Comparison of ENCODE assay signal across 13 cellular contexts in the genomic region with DNA sequence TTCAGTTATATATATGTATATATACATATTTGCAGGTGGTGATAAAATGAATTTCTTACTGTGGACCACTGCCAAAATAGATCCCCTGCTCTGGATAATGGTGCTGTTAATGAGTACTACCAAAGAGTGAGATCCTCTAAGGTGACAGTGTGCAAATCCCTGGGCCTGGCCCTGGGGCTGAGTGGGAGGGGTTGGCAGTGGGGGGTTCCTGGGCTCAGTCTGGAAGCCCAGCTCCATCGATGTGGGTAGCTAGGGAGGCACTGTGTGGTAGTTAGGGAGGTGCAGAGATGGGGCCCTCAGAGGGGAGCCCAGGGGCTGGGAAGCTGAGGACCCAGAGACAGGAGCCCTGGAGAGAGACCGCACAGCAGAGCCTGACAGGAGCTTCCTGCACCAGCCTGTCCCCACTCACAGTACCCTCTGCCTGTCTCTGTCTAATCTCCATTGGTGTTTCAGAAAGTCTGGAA. TPM values are rescaled to one million over a fixed set of nuclear protein-coding genes. Genes with fewer than 3 reads are reported as not detected.
DNase-seq lines count a peak whose midpoint lies in the region; ATAC-seq lines count a peak whose summit lies in the region.
"Had no signal": no experiment of that assay in that cellular context is flagged by ENCODE, and none has a peak within 500 bp of the region (broad histone marks: within the 10 kb centered on the region; RNA-seq: fewer than 3 reads in every experiment).

No MANE protein-coding gene starts in this region.

- H3K4me1 ChIP-seq in trophoblast cell (ENCODE audit: control insufficient read depth in 1 of 2, insufficient read depth in 2 of 2, low read length in 2 of 2) (peaks cover 0 to 4% of the 10 kb centered on the region in 2 experiments), SJCRH30 (peaks cover 17% of the 10 kb centered on the region)
- H3K4me1 ChIP-seq: suprapubic skin had no signal

- DNase-seq in NCI-H2029 treated with DMSO at 0.1 percent for 48 hours (lab: John Stamatoyannopoulos, UW) (peak; percentile 91), NCI-H2029 (lab: John Stamatoyannopoulos, UW) (no peak), HT-29 (ENCODE audit: low spot score) (peak; percentile 91), left cardiac atrium (no peak), trophoblast cell (peak; percentile 86 to 90), hypothalamus (lab: John Stamatoyannopoulos, UW) (no peak), SJCRH30 (no peak)
- no peak for DNase-seq in activated CD4-positive, alpha-beta T cell treated with anti-CD3 and anti-CD28 coated beads for 48 hours
- DNase-seq: activated T-cell treated with anti-CD3 and anti-CD28 coated beads, Interleukin-2, amount 50 U/mL, for 4 hours; SW 1271 had no signal

- WGBS in trophoblast cell (ENCODE audit: extremely low coverage, insufficient coverage, insufficient read length): no CpG with 5 or more reads among the region's 2 CpGs

- H3K14ac ChIP-seq in trophoblast cell (ENCODE audit: low read length): no peak overlapping the region

- H2AFZ ChIP-seq in trophoblast cell (ENCODE audit: insufficient read depth, low read length, poor library complexity): no peak overlapping the region

- no peak overlapping the region for H3K4me3 ChIP-seq in trophoblast cell (ENCODE audit: low read depth, low read length)
- H3K4me3 ChIP-seq in SJCRH30: no peak overlapping the region
- H3K4me3 ChIP-seq: suprapubic skin had no signal

- no peaks in the 10 kb centered on the region for H3K27me3 ChIP-seq in trophoblast cell (ENCODE audit: insufficient read depth, low read length)
- no peaks in the 10 kb centered on the region for H3K27me3 ChIP-seq in SJCRH30

- no peak overlapping the region for H2AK5ac ChIP-seq in trophoblast cell (ENCODE audit: low read length)

- H3K9me3 ChIP-seq in trophoblast cell (ENCODE audit: insufficient read depth, low read depth, low read length) (no peaks in the 10 kb centered on the region), SJCRH30 (replicated peaks) (no peaks in the 10 kb centered on the region)
- H3K9me3 ChIP-seq: suprapubic skin had no signal

- no peak overlapping the region for H3K4ac ChIP-seq in trophoblast cell (ENCODE audit: low read depth, low read length)

- H2BK12ac ChIP-seq in trophoblast cell (ENCODE audit: low read length): no peak overlapping the region

- intact Hi-C loops in left cardiac atrium (cut with DNase I): no loop called here

- no peak overlapping the region for H3K9ac ChIP-seq in trophoblast cell (ENCODE audit: low read length)

- H3K79me1 ChIP-seq in trophoblast cell (ENCODE audit: low read length): no peaks in the 10 kb centered on the region

- no peak overlapping the region for H4K8ac ChIP-seq in trophoblast cell (ENCODE audit: low read depth, low read length)

- H3K18ac ChIP-seq in trophoblast cell (ENCODE audit: low read length): no peak overlapping the region

- H3K36me3 ChIP-seq in trophoblast cell (ENCODE audit: control insufficient read depth in 1 of 2, insufficient read depth in 2 of 2, low read length in 2 of 2) (peaks cover 38 to 47% of the 10 kb centered on the region in 2 experiments), SJCRH30 (no peaks in the 10 kb centered on the region)
- H3K36me3 ChIP-seq: suprapubic skin had no signal

- H3K4me2 ChIP-seq in trophoblast cell (ENCODE audit: low read length): no peak overlapping the region

- no peak overlapping the region for H3K23ac ChIP-seq in trophoblast cell (ENCODE audit: low read length)

- H3K27ac ChIP-seq in trophoblast cell (ENCODE audit: low read depth, low read length): no peak overlapping the region
- H3K27ac ChIP-seq in SJCRH30: no peak overlapping the region
- H3K27ac ChIP-seq: suprapubic skin had no signal

- H3K79me2 ChIP-seq in trophoblast cell (ENCODE audit: control insufficient read depth, insufficient read depth, low read length, poor library complexity): peaks cover 2% of the 10 kb centered on the region

- no peak overlapping the region for H2BK120ac ChIP-seq in trophoblast cell (ENCODE audit: insufficient read depth, low read length, poor library complexity)

- no peak overlapping the region for H2BK5ac ChIP-seq in trophoblast cell (ENCODE audit: low read depth, low read length, poor library complexity)

- no peak overlapping the region for H4K91ac ChIP-seq in trophoblast cell (ENCODE audit: low read depth, low read length)

- peak; percentile 19 to 24 for ATAC-seq in left cardiac atrium
- ATAC-seq: sciatic nerve had no signal

- no peak overlapping the region for H4K12ac ChIP-seq in trophoblast cell (ENCODE audit: low read depth, low read length)

RNA-seq across cellular contexts. Expression of a gene that starts 9.1 kb away (rescaled TPM):
- 5,686 and 5,723 TPM in 2 replicates for total RNA-seq in HT-29 (2014; rRNA removed; shearing (Covaris generic))
- 100 to 1,000 TPM; 194 to 233 TPM for total RNA-seq in left cardiac atrium
- polyA plus RNA-seq in trophoblast cell (2013): 5,322 and 5,443 TPM in 2 replicates
- total RNA-seq in SJCRH30 (2014; rRNA removed; shearing (Covaris generic)): 1.7 and 2.4 TPM in 2 replicates

RNA-seq across cellular contexts. Expression of a gene that starts 47.0 kb away (rescaled TPM):
- total RNA-seq in HT-29 (2014; rRNA removed; shearing (Covaris generic)): not detected in 2 replicates
- total RNA-seq in left cardiac atrium: not detected
- 0.10 TPM in 1 of 2 replicates, not detected in the other for polyA plus RNA-seq in trophoblast cell (2013)
- not detected in 2 replicates for total RNA-seq in SJCRH30 (2014; rRNA removed; shearing (Covaris generic))
- total RNA-seq: activated T-cell treated with anti-CD3 and anti-CD28 coated beads, Interleukin-2, amount 50 U/mL, for 4 hours; myocyte; sciatic nerve had no signal

RNA-seq across cellular contexts. Expression of a gene that starts 53.2 kb away (rescaled TPM):
- 9,796 and 10,041 TPM in 2 replicates for total RNA-seq in HT-29 (2014; rRNA removed; shearing (Covaris generic))
- total RNA-seq in left cardiac atrium: 10 to 100 TPM; 37.0 to 53.3 TPM
- 4,184 and 4,236 TPM in 2 replicates for polyA plus RNA-seq in trophoblast cell (2013)
- 7.4 and 9.6 TPM in 2 replicates for total RNA-seq in SJCRH30 (2014; rRNA removed; shearing (Covaris generic))
- total RNA-seq: myocyte had no signal

Comparison
In these comparisons a context has a peak if more than half of its experiments do, and no peak if none do; other contexts are left out.
1. DNase-seq: peak in NCI-H2029 treated with DMSO at 0.1 percent for 48 hours (single experiment), HT-29 (single experiment) and trophoblast cell (2 of 2); none in NCI-H2029 (single experiment), left cardiac atrium (single experiment), hypothalamus (0 of 51), SJCRH30 (0 of 2) and activated CD4-positive, alpha-beta T cell treated with anti-CD3 and anti-CD28 coated beads for 48 hours (single experiment).
2. RNA of a gene that starts 9.1 kb away (total RNA-seq): 5,686 to 5,723 TPM in HT-29 and 194 to 233 TPM in left cardiac atrium; 1.7 to 2.4 TPM in SJCRH30; every median in the first group is over 10 times any median in the second.
3. RNA of a gene that starts 53.2 kb away (total RNA-seq): 9,796 to 10,041 TPM in HT-29; 37.0 to 53.3 TPM in left cardiac atrium and 7.4 to 9.6 TPM in SJCRH30; every median in the first group is over 100 times any median in the second.